ENCODE assay signal across 10 cellular contexts in genomic region chr12:132141976-132142678, GRCh38. TPM values are rescaled to one million over a fixed set of nuclear protein-coding genes. Genes with fewer than 3 reads are reported as not detected.
DNase-seq lines count a peak whose midpoint lies in the region; ATAC-seq and TF ChIP-seq lines count a peak whose summit lies in the region.
"Had no signal": no experiment of that assay in that cellular context is flagged by ENCODE, and none has a peak within 500 bp of the region (broad histone marks: within the 10 kb centered on the region; RNA-seq: fewer than 3 reads in every experiment).

No MANE protein-coding gene starts in this region.

- peak overlapping the region; percentile 90 for H3K9ac ChIP-seq in adipocyte (ENCODE audit: low read length)

- peaks cover 5% of the 10 kb centered on the region for H3K27me3 Mint-ChIP-seq in CD4-positive, CD25-positive, alpha-beta regulatory T cell
- H3K27me3 Mint-ChIP-seq in neural crest cell (ENCODE audit: low read depth), result peaks cover 7% of the 10 kb centered on the region

- ATAC-seq in CD4-positive, CD25-positive, alpha-beta regulatory T cell (ENCODE audit: low read depth in 2 of 2), result no peak
- ATAC-seq in HG02885 (IDR thresholded peaks at IDR 0.05; ENCODE audit: poor library complexity, unreplicated experiment) (no peak), HG03108 (IDR thresholded peaks at IDR 0.05; ENCODE audit: unreplicated experiment) (no peak)

- H3K36me3 Mint-ChIP-seq in CD4-positive, CD25-positive, alpha-beta regulatory T cell, result peaks cover 11% of the 10 kb centered on the region
- H3K36me3 Mint-ChIP-seq in neural crest cell (ENCODE audit: low read depth), result peaks cover 12% of the 10 kb centered on the region

- H3K27ac Mint-ChIP-seq in CD4-positive, CD25-positive, alpha-beta regulatory T cell, result no peak overlapping the region
- H3K27ac Mint-ChIP-seq in neural crest cell (ENCODE audit: unreplicated experiment), result no peak overlapping the region

- H3K9me3 ChIP-seq in CD4-positive, CD25-positive, alpha-beta regulatory T cell (ENCODE audit: control insufficient read depth in 2 of 2, low read length in 2 of 2), result no peaks in the 10 kb centered on the region
- H3K9me3 ChIP-seq in adipocyte (ENCODE audit: control insufficient read depth, low read length), result no peaks in the 10 kb centered on the region

- H3K9me3 Mint-ChIP-seq in CD4-positive, CD25-positive, alpha-beta regulatory T cell, result no peaks in the 10 kb centered on the region
- H3K9me3 Mint-ChIP-seq in neural crest cell, result no peaks in the 10 kb centered on the region

- H3K4me1 ChIP-seq in CD4-positive, CD25-positive, alpha-beta regulatory T cell (ENCODE audit: control insufficient read depth, insufficient read depth, low read length, poor library complexity, severe bottlenecking), result peaks cover 31% of the 10 kb centered on the region
- H3K4me1 ChIP-seq in adipocyte (ENCODE audit: control insufficient read depth, insufficient read depth, low read length), result peaks cover 20% of the 10 kb centered on the region

- DNase-seq in CD4-positive, CD25-positive, alpha-beta regulatory T cell, result no peak
- no peak for DNase-seq in HFF-Myc (ENCODE audit: extremely low read depth, low read depth)
- no peak for DNase-seq in adipocyte (ENCODE audit: low read depth)
- DNase-seq in neural crest cell (ENCODE audit: low read depth, low spot score), result no peak
- no peak for DNase-seq in NAMALWA (ENCODE audit: low spot score)
- DNase-seq in nucleus accumbens (lab: John Stamatoyannopoulos, UW), result no peak
- DNase-seq: amygdala had no signal

- no peak overlapping the region for H3K27ac ChIP-seq in CD4-positive, CD25-positive, alpha-beta regulatory T cell (ENCODE audit: insufficient read depth, low read length, poor library complexity, severe bottlenecking)
- H3K27ac ChIP-seq: hepatocyte had no signal

- TF ChIP-seq CTCF in HFF-Myc (IDR thresholded peaks at IDR 0.05; ENCODE audit: low read depth, low read length, missing control alignments), result no peak
- TF ChIP-seq CTCF in neural crest cell (conservative IDR thresholded peaks at IDR 0.05), result no peak

- no peak overlapping the region for H3K4me3 ChIP-seq in CD4-positive, CD25-positive, alpha-beta regulatory T cell (ENCODE audit: low read depth, low read length)
- peak overlapping the region; percentile 96 for H3K4me3 ChIP-seq in HFF-Myc (replicated peaks; ENCODE audit: low read depth, low read length)
- peak overlapping the region; percentile 91 for H3K4me3 ChIP-seq in adipocyte (ENCODE audit: low read length)
- H3K4me3 ChIP-seq: hepatocyte had no signal

- H3K4me1 Mint-ChIP-seq in CD4-positive, CD25-positive, alpha-beta regulatory T cell, result peaks cover 0 to 35% (median 12%) of the 10 kb centered on the region in 4 donors
- peaks cover 18% of the 10 kb centered on the region for H3K4me1 Mint-ChIP-seq in neural crest cell

- peaks cover 35% of the 10 kb centered on the region for H3K36me3 ChIP-seq in CD4-positive, CD25-positive, alpha-beta regulatory T cell (ENCODE audit: control insufficient read depth, insufficient read depth, low read length)
- peaks cover 34% of the 10 kb centered on the region for H3K36me3 ChIP-seq in adipocyte (ENCODE audit: control insufficient read depth, insufficient read depth, low read length, severe bottlenecking)

- peak overlapping the region; percentile 52 to 90 (median 70) for H3K4me3 Mint-ChIP-seq in CD4-positive, CD25-positive, alpha-beta regulatory T cell
- peak overlapping the region; percentile 79 for H3K4me3 Mint-ChIP-seq in neural crest cell

- H3K27me3 ChIP-seq in CD4-positive, CD25-positive, alpha-beta regulatory T cell (ENCODE audit: control insufficient read depth, insufficient read depth, low read length), result no peaks in the 10 kb centered on the region
- no peaks in the 10 kb centered on the region for H3K27me3 ChIP-seq in adipocyte (replicated peaks; ENCODE audit: control insufficient read depth, insufficient read depth, low read length)
- H3K27me3 ChIP-seq: hepatocyte had no signal

RNA-seq across cellular contexts. Expression of gene DDX51, which starts 2.0 kb away (rescaled TPM):
- 41.2 TPM for total RNA-seq in CD4-positive, CD25-positive, alpha-beta regulatory T cell
- polyA plus RNA-seq in CD4-positive, CD25-positive, alpha-beta regulatory T cell, result 1 to 10 TPM; 4.8 to 7.6 (median 6.1) TPM
- 27.7 and 33.3 TPM in 2 replicates for total RNA-seq in neural crest cell

RNA-seq across cellular contexts. Expression of gene NOC4L, which starts 2.1 kb away (rescaled TPM):
- total RNA-seq in CD4-positive, CD25-positive, alpha-beta regulatory T cell, result 17.0 TPM
- 10 to 100 TPM; 18.9 to 26.9 (median 22.2) TPM for polyA plus RNA-seq in CD4-positive, CD25-positive, alpha-beta regulatory T cell
- 36.4 and 40.4 TPM in 2 replicates for total RNA-seq in neural crest cell
